Comparison of ENCODE assay signal across 36 cellular contexts in genomic region chr18:47160256-47160655, GRCh38.
"Had no signal": no experiment of that assay in that cellular context is flagged by ENCODE, and none has a peak within 500 bp of the region (broad histone marks: within the 10 kb centered on the region; RNA-seq: fewer than 3 reads in every experiment).

No MANE protein-coding gene starts in this region.

- H3K4me3 ChIP-seq: ascending aorta, cardiac muscle cell had no signal

- DNase-seq: activated B cell treated with CpG ODN at 0.5 μM for 24 hours; activated CD4-positive, alpha-beta memory T cell treated with anti-CD3 and anti-CD28 coated beads, Interleukin-2, amount 10 ng/mL, durations not matched to agents 7 days and 5 days; activated CD4-positive, alpha-beta T cell treated with anti-CD3 and anti-CD28 coated beads for 1 hour; activated CD4-positive, alpha-beta T cell treated with anti-CD3 and anti-CD28 coated beads for 36 hours; activated CD4-positive, alpha-beta T cell treated with anti-CD3 and anti-CD28 coated beads for 48 hours; activated CD4-positive, alpha-beta T cell treated with anti-CD3 and anti-CD28 coated beads, Interleukin-2, amount 10 ng/mL, durations not matched to agents 7 days and 5 days; activated CD4-positive, alpha-beta T cell treated with anti-CD3 and anti-CD28 coated beads, Interleukin-2, amount 50 U/mL, for 48 hours; activated CD8-positive, alpha-beta memory T cell treated with anti-CD3 and anti-CD28 coated beads for 24 hours; activated CD8-positive, alpha-beta memory T cell treated with anti-CD3 and anti-CD28 coated beads, Interleukin-2, amount 10 ng/mL, durations not matched to agents 7 days and 5 days; activated CD8-positive, alpha-beta memory T cell treated with anti-CD3 and anti-CD28 coated beads, Interleukin-2, amount 50 U/mL, for 48 hours; activated CD8-positive, alpha-beta T cell treated with anti-CD3 and anti-CD28 coated beads, Interleukin-2, amount 10 ng/mL, durations not matched to agents 7 days and 5 days; activated effector memory CD4-positive, alpha-beta T cell treated with Interleukin-2 at 50 U/mL for 16 hours; activated gamma-delta T cell; activated naive CD4-positive, alpha-beta T cell treated with anti-CD3 and anti-CD28 coated beads, Interleukin-2, amount 10 ng/mL, durations not matched to agents 7 days and 5 days; activated naive CD4-positive, alpha-beta T cell treated with Interleukin-2 at 50 U/mL for 16 hours; activated naive CD8-positive, alpha-beta T cell treated with anti-CD3 and anti-CD28 coated beads, Interleukin-2, amount 10 ng/mL, durations not matched to agents 7 days and 5 days; activated naive CD8-positive, alpha-beta T cell treated with anti-CD3 and anti-CD28 coated beads, Interleukin-2, amount 50 U/mL, for 24 hours; activated T-cell treated with anti-CD3 and anti-CD28 coated beads, Interleukin-2, amount 50 U/mL, for 24 hours; activated T-cell treated with anti-CD3 and anti-CD28 coated beads, Interleukin-2, amount 50 U/mL, for 48 hours; amygdala; anterior cingulate cortex; caudate nucleus; cerebellar nuclear complex; T-cell; T-helper 2 cell; T-helper 9 cell; WERI-Rb-1 had no signal

- H3K27ac ChIP-seq: ascending aorta, cardiac muscle cell, WERI-Rb-1 had no signal

- H3K4me3 Mint-ChIP-seq: activated B cell treated with CpG ODN at 0.5 μM for 24 hours; activated CD4-positive, alpha-beta memory T cell treated with anti-CD3 and anti-CD28 coated beads, Interleukin-2, amount 10 ng/mL, durations not matched to agents 7 days and 5 days; activated CD4-positive, alpha-beta T cell treated with anti-CD3 and anti-CD28 coated beads for 36 hours; activated CD4-positive, alpha-beta T cell treated with anti-CD3 and anti-CD28 coated beads, Interleukin-2, amount 10 ng/mL, durations not matched to agents 7 days and 5 days; activated CD8-positive, alpha-beta memory T cell treated with anti-CD3 and anti-CD28 coated beads, Interleukin-2, amount 10 ng/mL, durations not matched to agents 7 days and 5 days; activated CD8-positive, alpha-beta T cell treated with anti-CD3 and anti-CD28 coated beads, Interleukin-2, amount 10 ng/mL, durations not matched to agents 7 days and 5 days; activated naive CD4-positive, alpha-beta T cell treated with anti-CD3 and anti-CD28 coated beads, Interleukin-2, amount 10 ng/mL, durations not matched to agents 7 days and 5 days; activated naive CD4-positive, alpha-beta T cell treated with anti-CD3 and anti-CD28 coated beads, Interleukin-2, amount 50 U/mL, for 24 hours; activated naive CD8-positive, alpha-beta T cell; activated naive CD8-positive, alpha-beta T cell treated with anti-CD3 and anti-CD28 coated beads, Interleukin-2, amount 10 ng/mL, durations not matched to agents 7 days and 5 days; activated naive CD8-positive, alpha-beta T cell treated with anti-CD3 and anti-CD28 coated beads, Interleukin-2, amount 50 U/mL, for 24 hours; activated T-cell treated with anti-CD3 and anti-CD28 coated beads, Interleukin-2, amount 50 U/mL, for 24 hours; central memory CD8-positive, alpha-beta T cell; T-cell; T-helper 2 cell treated with Interferon-gamma antibody and Interleukin-4, amounts not matched to agents 5 μg/mL and 100 μg/mL, for 36 hours had no signal

- ATAC-seq: activated CD4-positive, alpha-beta T cell treated with anti-CD3 and anti-CD28 coated beads for 36 hours; activated CD8-positive, alpha-beta memory T cell treated with anti-CD3 and anti-CD28 coated beads, Interleukin-2, amount 10 ng/mL, durations not matched to agents 7 days and 5 days; activated CD8-positive, alpha-beta T cell treated with anti-CD3 and anti-CD28 coated beads, Interleukin-2, amount 10 ng/mL, durations not matched to agents 7 days and 5 days; activated naive CD8-positive, alpha-beta T cell treated with anti-CD3 and anti-CD28 coated beads, Interleukin-2, amount 50 U/mL, for 24 hours; T-cell had no signal

- H3K27me3 Mint-ChIP-seq: activated B cell treated with CpG ODN at 0.5 μM for 24 hours; activated CD4-positive, alpha-beta memory T cell treated with anti-CD3 and anti-CD28 coated beads, Interleukin-2, amount 10 ng/mL, durations not matched to agents 7 days and 5 days; activated CD4-positive, alpha-beta T cell treated with anti-CD3 and anti-CD28 coated beads for 36 hours; activated CD4-positive, alpha-beta T cell treated with anti-CD3 and anti-CD28 coated beads, Interleukin-2, amount 10 ng/mL, durations not matched to agents 7 days and 5 days; activated CD8-positive, alpha-beta memory T cell treated with anti-CD3 and anti-CD28 coated beads, Interleukin-2, amount 10 ng/mL, durations not matched to agents 7 days and 5 days; activated naive CD4-positive, alpha-beta T cell treated with anti-CD3 and anti-CD28 coated beads, Interleukin-2, amount 10 ng/mL, durations not matched to agents 7 days and 5 days; activated naive CD4-positive, alpha-beta T cell treated with anti-CD3 and anti-CD28 coated beads, Interleukin-2, amount 50 U/mL, for 24 hours; activated naive CD8-positive, alpha-beta T cell; activated naive CD8-positive, alpha-beta T cell treated with anti-CD3 and anti-CD28 coated beads, Interleukin-2, amount 10 ng/mL, durations not matched to agents 7 days and 5 days; activated naive CD8-positive, alpha-beta T cell treated with anti-CD3 and anti-CD28 coated beads, Interleukin-2, amount 50 U/mL, for 24 hours; activated T-cell treated with anti-CD3 and anti-CD28 coated beads, Interleukin-2, amount 50 U/mL, for 24 hours; brain; central memory CD8-positive, alpha-beta T cell; T-cell had no signal

- H3K9me3 ChIP-seq: ascending aorta had no signal

- H3K27ac Mint-ChIP-seq: activated B cell treated with CpG ODN at 0.5 μM for 24 hours; activated CD4-positive, alpha-beta memory T cell treated with anti-CD3 and anti-CD28 coated beads, Interleukin-2, amount 10 ng/mL, durations not matched to agents 7 days and 5 days; activated CD4-positive, alpha-beta T cell treated with anti-CD3 and anti-CD28 coated beads for 36 hours; activated CD4-positive, alpha-beta T cell treated with anti-CD3 and anti-CD28 coated beads, Interleukin-2, amount 10 ng/mL, durations not matched to agents 7 days and 5 days; activated CD8-positive, alpha-beta memory T cell treated with anti-CD3 and anti-CD28 coated beads, Interleukin-2, amount 10 ng/mL, durations not matched to agents 7 days and 5 days; activated CD8-positive, alpha-beta T cell treated with anti-CD3 and anti-CD28 coated beads, Interleukin-2, amount 10 ng/mL, durations not matched to agents 7 days and 5 days; activated naive CD4-positive, alpha-beta T cell treated with anti-CD3 and anti-CD28 coated beads, Interleukin-2, amount 10 ng/mL, durations not matched to agents 7 days and 5 days; activated naive CD4-positive, alpha-beta T cell treated with anti-CD3 and anti-CD28 coated beads, Interleukin-2, amount 50 U/mL, for 24 hours; activated naive CD8-positive, alpha-beta T cell; activated naive CD8-positive, alpha-beta T cell treated with anti-CD3 and anti-CD28 coated beads, Interleukin-2, amount 10 ng/mL, durations not matched to agents 7 days and 5 days; activated naive CD8-positive, alpha-beta T cell treated with anti-CD3 and anti-CD28 coated beads, Interleukin-2, amount 50 U/mL, for 24 hours; activated T-cell treated with anti-CD3 and anti-CD28 coated beads, Interleukin-2, amount 50 U/mL, for 24 hours; activated T-helper 2 cell treated with anti-CD3 and anti-CD28 coated beads, Interferon-gamma antibody, Interleukin-2, Interleukin-4, amounts not matched to agents 10 μg/mL and 5 μg/mL and 100 μg/mL, durations not matched to agents 14 hours and 24 hours and 36 hours; T-cell; T-helper 2 cell treated with Interferon-gamma antibody and Interleukin-4, amounts not matched to agents 5 μg/mL and 100 μg/mL, for 36 hours had no signal

- H3K9me3 Mint-ChIP-seq: activated B cell treated with CpG ODN at 0.5 μM for 24 hours; activated CD4-positive, alpha-beta memory T cell treated with anti-CD3 and anti-CD28 coated beads, Interleukin-2, amount 10 ng/mL, durations not matched to agents 7 days and 5 days; activated CD4-positive, alpha-beta T cell treated with anti-CD3 and anti-CD28 coated beads, Interleukin-2, amount 10 ng/mL, durations not matched to agents 7 days and 5 days; activated naive CD4-positive, alpha-beta T cell treated with anti-CD3 and anti-CD28 coated beads, Interleukin-2, amount 10 ng/mL, durations not matched to agents 7 days and 5 days; activated naive CD4-positive, alpha-beta T cell treated with anti-CD3 and anti-CD28 coated beads, Interleukin-2, amount 50 U/mL, for 24 hours; activated naive CD8-positive, alpha-beta T cell treated with anti-CD3 and anti-CD28 coated beads, Interleukin-2, amount 10 ng/mL, durations not matched to agents 7 days and 5 days; activated naive CD8-positive, alpha-beta T cell treated with anti-CD3 and anti-CD28 coated beads, Interleukin-2, amount 50 U/mL, for 24 hours; activated T-cell treated with anti-CD3 and anti-CD28 coated beads, Interleukin-2, amount 50 U/mL, for 24 hours; activated T-helper 2 cell treated with anti-CD3 and anti-CD28 coated beads, Interferon-gamma antibody, Interleukin-2, Interleukin-4, amounts not matched to agents 10 μg/mL and 5 μg/mL and 100 μg/mL, durations not matched to agents 14 hours and 24 hours and 36 hours; brain; central memory CD8-positive, alpha-beta T cell; T-cell; T-helper 2 cell treated with Interferon-gamma antibody and Interleukin-4, amounts not matched to agents 5 μg/mL and 100 μg/mL, for 36 hours had no signal

- H3K4me1 ChIP-seq: ascending aorta had no signal

- FAIRE-seq: bronchial epithelial cell had no signal

- H3K27me3 ChIP-seq: ascending aorta, cardiac muscle cell had no signal
